In genomic region chr5:80988419-80988925, GRCh38 we compare ENCODE assay signal across 15 cellular contexts. TPM values are rescaled to one million over a fixed set of nuclear protein-coding genes. Genes with fewer than 3 reads are reported as not detected.
A peak's percentile ranks its signal among the peaks of the same experiment; 100 is the strongest.
DNase-seq lines count a peak whose midpoint lies in the region; ATAC-seq and TF ChIP-seq lines count a peak whose summit lies in the region.
"Had no signal": no experiment of that assay in that cellular context is flagged by ENCODE, and none has a peak within 500 bp of the region (broad histone marks: within the 10 kb centered on the region; RNA-seq: fewer than 3 reads in every experiment).

No MANE protein-coding gene starts in this region.

- no peak for TF ChIP-seq CTCF in CD8-positive, alpha-beta T cell (IDR thresholded peaks at IDR 0.05)
- no peak for TF ChIP-seq CTCF in foreskin fibroblast (IDR thresholded peaks at IDR 0.05; ENCODE audit: low read depth, low read length)

- CTCF ChIA-PET in CD8-positive, alpha-beta T cell (lab: Charles Lee): no interaction called here

- peak overlapping the region; percentile 88 for H3K4me2 ChIP-seq in Karpas-422 (ENCODE audit: low read depth, low read length, poor library complexity, severe bottlenecking)
- H3K4me2 ChIP-seq: SK-N-SH had no signal

- H3K36me3 ChIP-seq in CD8-positive, alpha-beta T cell (ENCODE audit: insufficient read depth, low read length): no peaks in the 10 kb centered on the region
- no peaks in the 10 kb centered on the region for H3K36me3 ChIP-seq in Karpas-422 (ENCODE audit: insufficient read depth, low read length)

- H3K27me3 Mint-ChIP-seq in CD8-positive, alpha-beta T cell (ENCODE audit: low read depth): no peaks in the 10 kb centered on the region
- no peaks in the 10 kb centered on the region for H3K27me3 Mint-ChIP-seq in naive thymus-derived CD8-positive, alpha-beta T cell

- POLR2A ChIA-PET in CD8-positive, alpha-beta T cell (lab: Charles Lee): no interaction called here
- POLR2A ChIA-PET in naive thymus-derived CD8-positive, alpha-beta T cell (lab: Charles Lee): no interaction called here

- ATAC-seq in CD8-positive, alpha-beta T cell: no peak
- no peak for ATAC-seq in naive thymus-derived CD8-positive, alpha-beta T cell

- peaks cover 3% of the 10 kb centered on the region for H3K36me3 Mint-ChIP-seq in CD8-positive, alpha-beta T cell
- peaks cover 0 to 5% (median 4%) of the 10 kb centered on the region in 3 donors for H3K36me3 Mint-ChIP-seq in naive thymus-derived CD8-positive, alpha-beta T cell

- no peak overlapping the region for H3K4me3 ChIP-seq in CD8-positive, alpha-beta T cell (ENCODE audit: low read depth, low read length)
- no peak overlapping the region for H3K4me3 ChIP-seq in Karpas-422 (ENCODE audit: low read length)
- no peak overlapping the region for H3K4me3 ChIP-seq in foreskin fibroblast (ENCODE audit: low read depth in 1 of 2, low read length in 2 of 2)

- H3K9me2 ChIP-seq in Karpas-422 (replicated peaks; ENCODE audit: insufficient read depth, low read length): no peaks in the 10 kb centered on the region
- H3K9me2 ChIP-seq: SK-N-SH had no signal

- no peaks in the 10 kb centered on the region for H4K20me1 ChIP-seq in Karpas-422 (ENCODE audit: insufficient read depth, low read depth, low read length)

- no peak overlapping the region for H2AFZ ChIP-seq in Karpas-422 (ENCODE audit: low read length)

- intact Hi-C loops in CD8-positive, alpha-beta T cell (cut with DNase I, micrococcal nuclease): no loop called here

- no peak for DNase-seq in CD8-positive, alpha-beta T cell
- DNase-seq in Karpas-422 (peak; percentile 66), fibroblast of gingiva (ENCODE audit: low read depth) (peak; percentile 35), DMS153 (lab: John Stamatoyannopoulos, UW) (no peak), foreskin fibroblast (no peak), NCI-H774 (lab: John Stamatoyannopoulos, UW) (no peak)
- no peak for DNase-seq in naive thymus-derived CD8-positive, alpha-beta T cell
- DNase-seq: ACHN, C1 segment of cervical spinal cord, DMS79 treated with DMSO at 0.1 percent for 48 hours, H9, NCI-H1105, NCI-H2081 treated with DMSO at 0.1 percent for 48 hours, SHP77, SK-N-SH had no signal

- peak overlapping the region; percentile 68 for H3K27ac Mint-ChIP-seq in CD8-positive, alpha-beta T cell
- peak overlapping the region in 6 of 10 donors; percentile 1 to 71 (median 26) for H3K27ac Mint-ChIP-seq in naive thymus-derived CD8-positive, alpha-beta T cell
- H3K27ac Mint-ChIP-seq: H9 had no signal

- peaks cover 50% of the 10 kb centered on the region for H3K4me1 ChIP-seq in CD8-positive, alpha-beta T cell (ENCODE audit: insufficient read depth, low read length)
- H3K4me1 ChIP-seq in Karpas-422 (ENCODE audit: low read length): peaks cover 90% of the 10 kb centered on the region

- H3K4me1 Mint-ChIP-seq in CD8-positive, alpha-beta T cell (ENCODE audit: low read depth): peaks cover 81% of the 10 kb centered on the region
- peaks cover 39 to 86% (median 71%) of the 10 kb centered on the region in 4 donors for H3K4me1 Mint-ChIP-seq in naive thymus-derived CD8-positive, alpha-beta T cell

- H3K9me3 ChIP-seq in CD8-positive, alpha-beta T cell (ENCODE audit: low read length): no peaks in the 10 kb centered on the region
- no peaks in the 10 kb centered on the region for H3K9me3 ChIP-seq in Karpas-422 (ENCODE audit: low read length)
- H3K9me3 ChIP-seq: SK-N-SH had no signal

- H3K27ac ChIP-seq in CD8-positive, alpha-beta T cell (ENCODE audit: low read depth, low read length): no peak overlapping the region
- peak overlapping the region; percentile 98 for H3K27ac ChIP-seq in Karpas-422 (ENCODE audit: low read length)

- H3K27me3 ChIP-seq in CD8-positive, alpha-beta T cell (ENCODE audit: insufficient read depth, low read length): no peaks in the 10 kb centered on the region
- no peaks in the 10 kb centered on the region for H3K27me3 ChIP-seq in Karpas-422 (ENCODE audit: low read length)

- H3K4me3 Mint-ChIP-seq in CD8-positive, alpha-beta T cell: no peak overlapping the region
- peak overlapping the region in 1 of 10 donors; percentile 5 for H3K4me3 Mint-ChIP-seq in naive thymus-derived CD8-positive, alpha-beta T cell
- H3K4me3 Mint-ChIP-seq: H9 had no signal

- 0 out of 2 replicates have a peak, but pooled peaks cover 2% of the 10 kb centered on the region for H3K79me2 ChIP-seq in Karpas-422 (ENCODE audit: low read length)

- peak overlapping the region; percentile 48 for H3K9ac ChIP-seq in Karpas-422 (ENCODE audit: low read length)
- H3K9ac ChIP-seq: SK-N-SH had no signal

- no peaks in the 10 kb centered on the region for H3K9me3 Mint-ChIP-seq in CD8-positive, alpha-beta T cell
- no peaks in the 10 kb centered on the region for H3K9me3 Mint-ChIP-seq in naive thymus-derived CD8-positive, alpha-beta T cell
- H3K9me3 Mint-ChIP-seq: H9 had no signal

RNA-seq across cellular contexts. Expression of gene RASGRF2, which starts 28.3 kb away (rescaled TPM):
- total RNA-seq in CD8-positive, alpha-beta T cell: 10 to 100 TPM; 25.4 to 25.6 TPM
- 11.1 and 19.4 TPM in 2 replicates for total RNA-seq in Karpas-422 (2014; rRNA removed; shearing (Covaris generic); ENCODE audit: low replicate concordance)
- 10 to 100 TPM; 35.2 to 35.9 TPM for total RNA-seq in naive thymus-derived CD8-positive, alpha-beta T cell
- 10 to 100 TPM in 2 of 3 donors, 1 to 10 TPM in 1; 8.3 to 21.7 (median 13.7) TPM for polyA plus RNA-seq in naive thymus-derived CD8-positive, alpha-beta T cell

Comparison
In these comparisons a context has a peak if more than half of its experiments do, and no peak if none do; other contexts are left out.
1. DNase-seq: peak in Karpas-422 (single experiment) and fibroblast of gingiva (single experiment); none in CD8-positive, alpha-beta T cell (0 of 7), naive thymus-derived CD8-positive, alpha-beta T cell (0 of 10), DMS153 (single experiment), foreskin fibroblast (0 of 2) and NCI-H774 (single experiment).